21 cellular contexts compared by ENCODE assay signal in the genomic region with DNA sequence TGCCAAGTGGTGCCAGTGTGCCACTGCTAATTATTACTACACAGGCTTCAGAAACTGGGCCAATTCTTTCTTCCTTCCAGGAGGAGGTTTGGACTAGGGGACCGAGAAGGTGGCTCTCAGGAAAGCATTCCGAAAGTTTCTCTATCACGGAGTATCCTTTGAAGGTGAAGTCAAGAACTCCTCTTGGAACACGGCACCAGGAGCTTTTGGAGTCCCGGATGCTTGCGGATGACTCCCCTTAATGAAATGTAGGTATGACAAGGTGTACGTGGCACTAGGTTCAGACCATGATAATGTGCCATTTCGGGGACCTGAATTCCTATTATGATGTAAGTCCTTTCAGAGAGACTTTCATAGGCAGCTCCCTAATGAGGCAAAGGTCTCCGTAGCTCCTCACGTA.
"Had no signal": no experiment of that assay in that cellular context is flagged by ENCODE, and none has a peak within 500 bp of the region (broad histone marks: within the 10 kb centered on the region; RNA-seq: fewer than 3 reads in every experiment).

No MANE protein-coding gene starts in this region.

- H3K27ac ChIP-seq: coronary artery, dorsolateral prefrontal cortex, foreskin keratinocyte, ovary, right atrium auricular region, suprapubic skin, thyroid gland, upper lobe of left lung had no signal

- ATAC-seq: esophagus mucosa; left colon; natural killer cell; stimulated activated effector memory CD8-positive, alpha-beta T cell treated with anti-CD3 and anti-CD28 coated beads, Interleukin-12 subunit alpha, Interleukin-12 subunit beta, amount 100 ng/mL, for 72 hours; stimulated activated naive CD8-positive, alpha-beta T cell treated with anti-CD3 and anti-CD28 coated beads, Interleukin-15, Interleukin-2, amounts not matched to agents 100 U/mL and 50 U/mL, for 24 hours had no signal

- H3K4me3 ChIP-seq: coronary artery, dorsolateral prefrontal cortex, lung, ovary, right atrium auricular region, suprapubic skin, thyroid gland, upper lobe of left lung, uterus had no signal

- H3K36me3 ChIP-seq: ovary, right atrium auricular region, suprapubic skin, thyroid gland, upper lobe of left lung, uterus had no signal

- H3K4me1 ChIP-seq: foreskin keratinocyte, thyroid gland, upper lobe of left lung, uterus had no signal

- H3K9me3 ChIP-seq: ovary, right atrium auricular region, suprapubic skin, thyroid gland, upper lobe of left lung, uterus had no signal

- H3K27me3 ChIP-seq: dorsolateral prefrontal cortex, foreskin keratinocyte, ovary, right atrium auricular region, suprapubic skin, thyroid gland, upper lobe of left lung, uterus had no signal

- DNase-seq: cerebellar nuclear complex; dorsolateral prefrontal cortex; effector CD8-positive, alpha-beta T cell; hippocampal formation; left colon; left ventricle myocardium superior; natural killer cell; ovary; stimulated activated CD4-positive, alpha-beta T cell treated with anti-CD3 and anti-CD28 coated beads, Interleukin-4, amount 100 ng/mL, for 1 hour; stimulated activated CD8-positive, alpha-beta memory T cell treated with anti-CD3 and anti-CD28 coated beads, Interleukin-4, amount 100 ng/mL, for 48 hours; stimulated activated naive CD8-positive, alpha-beta T cell treated with anti-CD3 and anti-CD28 coated beads, Interleukin-15, Interleukin-2, amounts not matched to agents 100 U/mL and 50 U/mL, for 24 hours; thyroid gland; upper lobe of left lung had no signal
